3 cellular contexts compared by ENCODE assay signal in the genomic region with DNA sequence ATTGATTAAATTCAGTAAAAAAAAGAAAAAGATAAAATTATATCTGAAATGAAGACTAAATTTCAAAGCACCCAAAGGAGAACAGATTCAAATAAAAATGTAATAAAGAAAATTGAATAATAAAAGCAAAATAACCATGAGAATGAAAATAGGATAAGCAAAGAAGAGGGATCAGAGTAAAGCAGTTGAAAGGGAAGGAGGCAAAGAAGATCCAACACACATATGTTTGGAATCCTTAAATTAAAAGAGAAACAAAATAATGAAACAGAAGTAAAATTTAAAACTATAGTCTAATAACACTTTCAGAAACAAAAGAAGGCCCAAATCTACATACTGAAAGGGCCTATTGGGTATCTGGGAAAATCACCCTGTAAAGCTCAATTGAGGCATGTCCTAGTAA.
"Had no signal": no experiment of that assay in that cellular context is flagged by ENCODE, and none has a peak within 500 bp of the region (broad histone marks: within the 10 kb centered on the region; RNA-seq: fewer than 3 reads in every experiment).

No MANE protein-coding gene starts in this region.

- FAIRE-seq: GM12878, GM12891 had no signal

- DNase-seq: GF-D8 had no signal

- H3K4me3 ChIP-seq: GM12878 had no signal
